Comparison of ENCODE assay signal across 1 cellular context in genomic region chr7:135960709-135961451, GRCh38.
TF ChIP-seq lines count a peak whose summit lies in the region.

No MANE protein-coding gene starts in this region.

TF ChIP-seq in SK-N-SH treated with all-trans-retinoic acid at 6 μM for 48 hours, 23 proteins besides CTCF, POLR2A, EP300 and RAD21 (continued from another document):
- TF ChIP-seq, protein P1, sequence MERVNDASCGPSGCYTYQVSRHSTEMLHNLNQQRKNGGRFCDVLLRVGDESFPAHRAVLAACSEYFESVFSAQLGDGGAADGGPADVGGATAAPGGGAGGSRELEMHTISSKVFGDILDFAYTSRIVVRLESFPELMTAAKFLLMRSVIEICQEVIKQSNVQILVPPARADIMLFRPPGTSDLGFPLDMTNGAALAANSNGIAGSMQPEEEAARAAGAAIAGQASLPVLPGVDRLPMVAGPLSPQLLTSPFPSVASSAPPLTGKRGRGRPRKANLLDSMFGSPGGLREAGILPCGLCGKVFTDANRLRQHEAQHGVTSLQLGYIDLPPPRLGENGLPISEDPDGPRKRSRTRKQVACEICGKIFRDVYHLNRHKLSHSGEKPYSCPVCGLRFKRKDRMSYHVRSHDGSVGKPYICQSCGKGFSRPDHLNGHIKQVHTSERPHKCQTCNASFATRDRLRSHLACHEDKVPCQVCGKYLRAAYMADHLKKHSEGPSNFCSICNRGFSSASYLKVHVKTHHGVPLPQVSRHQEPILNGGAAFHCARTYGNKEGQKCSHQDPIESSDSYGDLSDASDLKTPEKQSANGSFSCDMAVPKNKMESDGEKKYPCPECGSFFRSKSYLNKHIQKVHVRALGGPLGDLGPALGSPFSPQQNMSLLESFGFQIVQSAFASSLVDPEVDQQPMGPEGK (CRISPR knock-in tag; IDR thresholded peaks at IDR 0.05; ENCODE audit: borderline replicate concordance) = no peak
- TF ChIP-seq, protein P2, sequence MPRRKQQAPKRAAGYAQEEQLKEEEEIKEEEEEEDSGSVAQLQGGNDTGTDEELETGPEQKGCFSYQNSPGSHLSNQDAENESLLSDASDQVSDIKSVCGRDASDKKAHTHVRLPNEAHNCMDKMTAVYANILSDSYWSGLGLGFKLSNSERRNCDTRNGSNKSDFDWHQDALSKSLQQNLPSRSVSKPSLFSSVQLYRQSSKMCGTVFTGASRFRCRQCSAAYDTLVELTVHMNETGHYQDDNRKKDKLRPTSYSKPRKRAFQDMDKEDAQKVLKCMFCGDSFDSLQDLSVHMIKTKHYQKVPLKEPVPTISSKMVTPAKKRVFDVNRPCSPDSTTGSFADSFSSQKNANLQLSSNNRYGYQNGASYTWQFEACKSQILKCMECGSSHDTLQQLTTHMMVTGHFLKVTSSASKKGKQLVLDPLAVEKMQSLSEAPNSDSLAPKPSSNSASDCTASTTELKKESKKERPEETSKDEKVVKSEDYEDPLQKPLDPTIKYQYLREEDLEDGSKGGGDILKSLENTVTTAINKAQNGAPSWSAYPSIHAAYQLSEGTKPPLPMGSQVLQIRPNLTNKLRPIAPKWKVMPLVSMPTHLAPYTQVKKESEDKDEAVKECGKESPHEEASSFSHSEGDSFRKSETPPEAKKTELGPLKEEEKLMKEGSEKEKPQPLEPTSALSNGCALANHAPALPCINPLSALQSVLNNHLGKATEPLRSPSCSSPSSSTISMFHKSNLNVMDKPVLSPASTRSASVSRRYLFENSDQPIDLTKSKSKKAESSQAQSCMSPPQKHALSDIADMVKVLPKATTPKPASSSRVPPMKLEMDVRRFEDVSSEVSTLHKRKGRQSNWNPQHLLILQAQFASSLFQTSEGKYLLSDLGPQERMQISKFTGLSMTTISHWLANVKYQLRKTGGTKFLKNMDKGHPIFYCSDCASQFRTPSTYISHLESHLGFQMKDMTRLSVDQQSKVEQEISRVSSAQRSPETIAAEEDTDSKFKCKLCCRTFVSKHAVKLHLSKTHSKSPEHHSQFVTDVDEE (CRISPR knock-in tag; IDR thresholded peaks at IDR 0.05) = no peak
- TF ChIP-seq ZNF565 (CRISPR knock-in tag; conservative IDR thresholded peaks at IDR 0.05; ENCODE audit: low read depth) (no peak), PPARA (CRISPR knock-in tag; IDR thresholded peaks at IDR 0.05; ENCODE audit: borderline replicate concordance) (no peak), CREB5 (CRISPR knock-in tag; IDR thresholded peaks at IDR 0.05; ENCODE audit: low read depth) (no peak), ZFP3 (CRISPR knock-in tag; IDR thresholded peaks at IDR 0.05) (no peak), ZC3H10 (CRISPR knock-in tag; IDR thresholded peaks at IDR 0.05) (no peak), ESRRG (CRISPR knock-in tag; IDR thresholded peaks at IDR 0.05) (no peak), ZNF70 (CRISPR knock-in tag; IDR thresholded peaks at IDR 0.05) (no peak), RARB (CRISPR knock-in tag; IDR thresholded peaks at IDR 0.05) (no peak), POU6F1 (CRISPR knock-in tag; IDR thresholded peaks at IDR 0.05; ENCODE audit: borderline replicate concordance, low read depth) (no peak), SNAI2 (CRISPR knock-in tag; IDR thresholded peaks at IDR 0.05) (no peak)
- TF ChIP-seq, protein P3, sequence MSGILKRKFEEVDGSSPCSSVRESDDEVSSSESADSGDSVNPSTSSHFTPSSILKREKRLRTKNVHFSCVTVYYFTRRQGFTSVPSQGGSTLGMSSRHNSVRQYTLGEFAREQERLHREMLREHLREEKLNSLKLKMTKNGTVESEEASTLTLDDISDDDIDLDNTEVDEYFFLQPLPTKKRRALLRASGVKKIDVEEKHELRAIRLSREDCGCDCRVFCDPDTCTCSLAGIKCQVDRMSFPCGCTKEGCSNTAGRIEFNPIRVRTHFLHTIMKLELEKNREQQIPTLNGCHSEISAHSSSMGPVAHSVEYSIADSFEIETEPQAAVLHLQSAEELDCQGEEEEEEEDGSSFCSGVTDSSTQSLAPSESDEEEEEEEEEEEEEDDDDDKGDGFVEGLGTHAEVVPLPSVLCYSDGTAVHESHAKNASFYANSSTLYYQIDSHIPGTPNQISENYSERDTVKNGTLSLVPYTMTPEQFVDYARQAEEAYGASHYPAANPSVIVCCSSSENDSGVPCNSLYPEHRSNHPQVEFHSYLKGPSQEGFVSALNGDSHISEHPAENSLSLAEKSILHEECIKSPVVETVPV (CRISPR knock-in tag; IDR thresholded peaks at IDR 0.05) = no peak
